ENCODE assay signal across 30 cellular contexts in genomic region chr12:130952545-130952954, GRCh38. TPM values are rescaled to one million over a fixed set of nuclear protein-coding genes. Genes with fewer than 3 reads are reported as not detected.
A peak's percentile ranks its signal among the peaks of the same experiment; 100 is the strongest.
DNase-seq lines count a peak whose midpoint lies in the region; ATAC-seq, FAIRE-seq and TF ChIP-seq lines count a peak whose summit lies in the region.
"Had no signal": no experiment of that assay in that cellular context is flagged by ENCODE, and none has a peak within 500 bp of the region (broad histone marks: within the 10 kb centered on the region; RNA-seq: fewer than 3 reads in every experiment).

No MANE protein-coding gene starts in this region.

- H3K27ac ChIP-seq in cardiac muscle cell: peak overlapping the region; percentile 99
- peak overlapping the region in 3 of 4 donors; percentile 51 to 80 (median 78) for H3K27ac ChIP-seq in esophagus squamous epithelium
- peak overlapping the region; percentile 32 for H3K27ac ChIP-seq in mesodermal cell (ENCODE audit: low read depth, low read length, severe bottlenecking)
- H3K27ac ChIP-seq: dorsolateral prefrontal cortex, psoas muscle, thyroid gland had no signal

- no peaks in the 10 kb centered on the region for H3K36me3 ChIP-seq in cardiac muscle cell
- H3K36me3 ChIP-seq in esophagus squamous epithelium: no peaks in the 10 kb centered on the region
- no peaks in the 10 kb centered on the region for H3K36me3 ChIP-seq in mesodermal cell (ENCODE audit: control insufficient read depth, insufficient read depth, low read length)
- H3K36me3 ChIP-seq: thyroid gland had no signal

- no peak overlapping the region for H3K4me3 ChIP-seq in cardiac muscle cell
- H3K4me3 ChIP-seq in esophagus squamous epithelium: no peak overlapping the region
- no peak overlapping the region for H3K4me3 ChIP-seq in mesodermal cell (ENCODE audit: extremely low read depth, insufficient read depth, low read length, poor library complexity, severe bottlenecking)
- H3K4me3 ChIP-seq: thyroid gland had no signal

- H3K9me3 Mint-ChIP-seq in type B pancreatic cell: no peaks in the 10 kb centered on the region
- H3K9me3 Mint-ChIP-seq: activated CD4-positive, alpha-beta T cell treated with anti-CD3 and anti-CD28 coated beads, Interleukin-2, amount 10 ng/mL, durations not matched to agents 24 days and 14 days; activated T-cell treated with anti-CD3 and anti-CD28 coated beads, Interleukin-2, amount 50 U/mL, for 72 hours; memory B cell; stimulated activated naive CD8-positive, alpha-beta T cell treated with anti-CD3 and anti-CD28 coated beads, Interleukin-15, Interleukin-2, amounts not matched to agents 100 ng/mL and 50 ng/mL, for 24 hours; T-helper 1 cell treated with Interleukin-12 subunit alpha and Interleukin-12 subunit beta and Interleukin-4 antibody, amounts not matched to agents 30 μg/mL and 1 μg/mL, for 36 hours had no signal

- H3K27me3 ChIP-seq in cardiac muscle cell (no peaks in the 10 kb centered on the region), esophagus squamous epithelium (peaks cover 0 to 30% (median 0%) of the 10 kb centered on the region in 4 donors)
- H3K27me3 ChIP-seq: thyroid gland had no signal

- DNase-seq in cardiac muscle cell (ENCODE audit: low read depth in 1 of 2, low spot score in 1 of 2) (peak in 1 of 2 donors; percentile 47), left cardiac atrium (no peak), esophagus squamous epithelium (lab: John Stamatoyannopoulos, UW) (no peak), type B pancreatic cell (ENCODE audit: extremely low spot score, unreplicated experiment) (no peak), AG08395 (ENCODE audit: low spot score) (no peak), GM19239 (ENCODE audit: insufficient read length, low spot score) (no peak)
- DNase-seq: 8988T; activated CD4-positive, alpha-beta T cell treated with anti-CD3 and anti-CD28 coated beads, Interleukin-2, amount 10 ng/mL, durations not matched to agents 24 days and 14 days; activated naive CD4-positive, alpha-beta T cell treated with anti-CD3 and anti-CD28 coated beads, Interleukin-2, amount 50 U/mL, for 16 hours; activated T-cell treated with anti-CD3 and anti-CD28 coated beads, Interleukin-2, amount 50 U/mL, for 72 hours; central memory CD4-positive, alpha-beta T cell; DND-41; dorsolateral prefrontal cortex; hypothalamus; NCI-H1092; NCI-H187 treated with DMSO at 0.1 percent for 48 hours; NCI-H2227 treated with DMSO at 0.1 percent for 48 hours; NCI-H82; PC-3; psoas muscle; SIG-M5; stimulated activated CD4-positive, alpha-beta T cell treated with anti-CD3 and anti-CD28 coated beads, Interleukin-12 subunit alpha, Interleukin-12 subunit beta, amount 100 ng/mL, for 4 hours; thyroid gland had no signal

- 44 to 47% methylated on average over 4 to 6 of the region's 6 CpGs for WGBS in esophagus squamous epithelium, 2 donors
- 17 to 18% methylated on average over 3 of the region's 6 CpGs for WGBS in mesodermal cell (ENCODE audit: insufficient coverage in 2 of 2), 2 experiments

- no peak overlapping the region for H3K27ac Mint-ChIP-seq in type B pancreatic cell
- H3K27ac Mint-ChIP-seq: activated CD4-positive, alpha-beta T cell treated with anti-CD3 and anti-CD28 coated beads, Interleukin-2, amount 10 ng/mL, durations not matched to agents 24 days and 14 days; activated T-cell treated with anti-CD3 and anti-CD28 coated beads, Interleukin-2, amount 50 U/mL, for 72 hours; memory B cell; stimulated activated naive CD8-positive, alpha-beta T cell treated with anti-CD3 and anti-CD28 coated beads, Interleukin-15, Interleukin-2, amounts not matched to agents 100 ng/mL and 50 ng/mL, for 24 hours; T-helper 1 cell treated with Interleukin-12 subunit alpha and Interleukin-12 subunit beta and Interleukin-4 antibody, amounts not matched to agents 30 μg/mL and 1 μg/mL, for 36 hours had no signal

- peak overlapping the region; percentile 25 for H3K4me3 Mint-ChIP-seq in type B pancreatic cell
- H3K4me3 Mint-ChIP-seq: activated CD4-positive, alpha-beta T cell treated with anti-CD3 and anti-CD28 coated beads, Interleukin-2, amount 10 ng/mL, durations not matched to agents 24 days and 14 days; activated T-cell treated with anti-CD3 and anti-CD28 coated beads, Interleukin-2, amount 50 U/mL, for 72 hours; memory B cell; stimulated activated naive CD8-positive, alpha-beta T cell treated with anti-CD3 and anti-CD28 coated beads, Interleukin-15, Interleukin-2, amounts not matched to agents 100 ng/mL and 50 ng/mL, for 24 hours; T-helper 1 cell treated with Interleukin-12 subunit alpha and Interleukin-12 subunit beta and Interleukin-4 antibody, amounts not matched to agents 30 μg/mL and 1 μg/mL, for 36 hours had no signal

- no peak for TF ChIP-seq CTCF in cardiac muscle cell (IDR thresholded peaks at IDR 0.05; ENCODE audit: low read depth, low read length)
- TF ChIP-seq CTCF in esophagus squamous epithelium (IDR thresholded peaks at IDR 0.05): no peak
- no peak for TF ChIP-seq CTCF in type B pancreatic cell (conservative IDR thresholded peaks at IDR 0.05)

- peaks cover 39% of the 10 kb centered on the region for H3K4me1 ChIP-seq in cardiac muscle cell (ENCODE audit: low read depth)
- H3K4me1 ChIP-seq in esophagus squamous epithelium: peaks cover 0 to 4% (median 0%) of the 10 kb centered on the region in 3 donors
- peaks cover 15% of the 10 kb centered on the region for H3K4me1 ChIP-seq in mesodermal cell (ENCODE audit: control insufficient read depth, insufficient read depth, low read length, poor library complexity, severe bottlenecking)

- no peak for FAIRE-seq in GM19239 (lab: Jason Lieb, UNC)
- FAIRE-seq: GM12891, islet of Langerhans had no signal

- H3K27me3 Mint-ChIP-seq in type B pancreatic cell: peaks cover 18% of the 10 kb centered on the region

- H3K4me1 Mint-ChIP-seq in type B pancreatic cell (ENCODE audit: unreplicated experiment): peaks cover 24% of the 10 kb centered on the region
- H3K4me1 Mint-ChIP-seq: activated CD4-positive, alpha-beta T cell treated with anti-CD3 and anti-CD28 coated beads, Interleukin-2, amount 10 ng/mL, durations not matched to agents 24 days and 14 days had no signal

- no peaks in the 10 kb centered on the region for H3K36me3 Mint-ChIP-seq in type B pancreatic cell
- H3K36me3 Mint-ChIP-seq: memory B cell had no signal

- TF ChIP-seq POLR2A in esophagus squamous epithelium (IDR thresholded peaks at IDR 0.05): no peak

- intact Hi-C loops in left cardiac atrium (cut with DNase I) (no loop called here), esophagus squamous epithelium (cut with DNase I) (no loop called here)

- ATAC-seq in left cardiac atrium (no peak), GM19351 (IDR thresholded peaks at IDR 0.05; ENCODE audit: unreplicated experiment) (no peak)
- ATAC-seq: activated T-cell treated with anti-CD3 and anti-CD28 coated beads, Interleukin-2, amount 50 U/mL, for 72 hours; PC-3; psoas muscle had no signal

- H3K9me3 ChIP-seq in cardiac muscle cell (ENCODE audit: low read depth): no peaks in the 10 kb centered on the region
- no peaks in the 10 kb centered on the region for H3K9me3 ChIP-seq in esophagus squamous epithelium
- no peaks in the 10 kb centered on the region for H3K9me3 ChIP-seq in mesodermal cell (ENCODE audit: control insufficient read depth, low read length)
- H3K9me3 ChIP-seq: psoas muscle, thyroid gland had no signal

RNA-seq across cellular contexts. Expression of gene ADGRD1, which starts 1.2 kb away (rescaled TPM):
- total RNA-seq in cardiac muscle cell (58.8 and 74.0 TPM in 2 replicates), left cardiac atrium (100 to 1,000 TPM; 143 to 254 TPM), esophagus squamous epithelium (10 to 100 TPM in 2 of 4 donors, 1 to 10 TPM in 2; 2.2 to 28.2 (median 8.8) TPM), type B pancreatic cell (ENCODE audit: low replicate concordance) (2.6 and 11.0 TPM in 2 replicates)
- polyA plus RNA-seq in cardiac muscle cell: 66.6 and 76.2 TPM in 2 replicates
- polyA plus RNA-seq in mesodermal cell (2013, experiment 1 of 2): 2.3 TPM
- polyA plus RNA-seq in mesodermal cell (2013, experiment 2 of 2): 3.0 TPM

Comparison
In these comparisons a context has a peak if more than half of its experiments do, and no peak if none do; other contexts are left out.
1. H3K27ac ChIP-seq: peak in every context shown above with its lines; median percentile 99 in cardiac muscle cell; 78 in esophagus squamous epithelium; 32 in mesodermal cell.